1 cellular context compared by ENCODE assay signal in the genomic region with DNA sequence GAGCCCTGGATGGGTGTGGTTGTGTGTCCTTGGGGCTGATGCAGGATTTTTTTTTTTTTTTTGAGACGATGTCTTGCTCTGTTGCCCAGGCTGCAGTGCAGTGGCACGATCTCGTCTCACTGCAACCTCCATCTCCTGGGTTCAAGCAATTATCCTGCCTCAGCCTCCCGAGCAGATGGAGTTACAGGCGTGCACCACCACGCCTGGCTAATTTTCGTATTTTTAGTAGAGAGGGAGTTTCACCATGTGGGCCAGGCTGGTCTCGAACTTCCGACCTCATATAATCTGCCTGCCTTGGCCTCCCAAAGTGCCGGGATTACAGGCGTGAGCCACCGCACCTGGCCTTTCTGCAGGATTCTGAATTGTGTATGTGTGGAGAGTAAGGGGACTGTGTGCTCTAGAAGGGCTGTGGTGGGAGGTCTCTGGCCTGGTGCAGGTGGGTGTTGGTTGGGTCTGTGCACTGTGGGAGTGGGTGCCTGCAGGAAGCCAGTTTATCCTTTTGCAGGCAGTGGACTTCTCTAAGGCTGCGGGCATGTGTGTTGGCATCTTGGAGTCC.
TF ChIP-seq lines count a peak whose summit lies in the region.

No MANE protein-coding gene starts in this region.

TF ChIP-seq in IMR-90, 13 proteins besides CTCF, POLR2A, EP300 and RAD21 (continued from another document):
- TF ChIP-seq FOS (IDR thresholded peaks at IDR 0.05; ENCODE audit: low read depth, low read length): no peak
- TF ChIP-seq CHD1 (IDR thresholded peaks at IDR 0.05; ENCODE audit: low read depth, low read length): no peak
- no peak for TF ChIP-seq CEBPB (IDR thresholded peaks at IDR 0.05; ENCODE audit: low read depth, low read length)
- TF ChIP-seq RFX5 (IDR thresholded peaks at IDR 0.05; ENCODE audit: low read depth, low read length): no peak
- TF ChIP-seq MXI1 (IDR thresholded peaks at IDR 0.05; ENCODE audit: borderline replicate concordance, low read depth, low read length): no peak
- TF ChIP-seq MAFK (IDR thresholded peaks at IDR 0.05; ENCODE audit: low read depth, low read length): no peak
- TF ChIP-seq USF2 (IDR thresholded peaks at IDR 0.05; ENCODE audit: low read depth, low read length): no peak
- TF ChIP-seq BHLHE40 (IDR thresholded peaks at IDR 0.05; ENCODE audit: low read depth, low read length): no peak
- no peak for TF ChIP-seq NFE2L2 (IDR thresholded peaks at IDR 0.05; ENCODE audit: low read depth, low read length)
- TF ChIP-seq, protein P1, sequence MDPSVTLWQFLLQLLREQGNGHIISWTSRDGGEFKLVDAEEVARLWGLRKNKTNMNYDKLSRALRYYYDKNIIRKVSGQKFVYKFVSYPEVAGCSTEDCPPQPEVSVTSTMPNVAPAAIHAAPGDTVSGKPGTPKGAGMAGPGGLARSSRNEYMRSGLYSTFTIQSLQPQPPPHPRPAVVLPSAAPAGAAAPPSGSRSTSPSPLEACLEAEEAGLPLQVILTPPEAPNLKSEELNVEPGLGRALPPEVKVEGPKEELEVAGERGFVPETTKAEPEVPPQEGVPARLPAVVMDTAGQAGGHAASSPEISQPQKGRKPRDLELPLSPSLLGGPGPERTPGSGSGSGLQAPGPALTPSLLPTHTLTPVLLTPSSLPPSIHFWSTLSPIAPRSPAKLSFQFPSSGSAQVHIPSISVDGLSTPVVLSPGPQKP (IDR thresholded peaks at IDR 0.05; ENCODE audit: borderline replicate concordance, low read depth, low read length): no peak
- TF ChIP-seq MAZ (IDR thresholded peaks at IDR 0.05; ENCODE audit: borderline replicate concordance, low read depth, low read length): no peak
- TF ChIP-seq RCOR1 (IDR thresholded peaks at IDR 0.05; ENCODE audit: insufficient replicate concordance, low read length): no peak
TF ChIP-seq in IMR-90: peak in this region for 0.
